In the genomic region with DNA sequence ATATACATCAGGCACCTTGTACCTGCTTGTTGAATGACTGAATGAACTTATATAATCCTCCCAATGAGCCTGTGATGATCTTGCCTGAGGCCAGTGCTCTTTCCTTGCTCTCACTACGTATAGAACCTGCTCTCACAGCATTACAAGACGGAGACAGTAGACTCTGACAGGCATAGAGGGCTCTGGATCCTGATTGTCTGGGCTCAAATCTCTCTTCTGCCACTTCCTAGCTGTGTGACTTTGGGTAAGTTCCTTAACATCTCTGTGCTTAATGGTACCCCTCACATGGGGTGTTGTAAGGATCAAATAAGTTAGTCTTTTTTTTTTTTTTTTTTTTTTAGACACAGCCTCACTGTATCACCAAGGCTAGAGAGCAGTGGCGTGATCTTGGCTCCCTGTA, we compare ENCODE assay signal across 32 cellular contexts.
"Had no signal": no experiment of that assay in that cellular context is flagged by ENCODE, and none has a peak within 500 bp of the region (broad histone marks: within the 10 kb centered on the region; RNA-seq: fewer than 3 reads in every experiment).

No MANE protein-coding gene starts in this region.

- DNase-seq: activated CD4-positive, alpha-beta memory T cell treated with anti-CD3 and anti-CD28 coated beads for 36 hours; activated CD4-positive, alpha-beta T cell treated with anti-CD3 and anti-CD28 coated beads for 36 hours; activated CD4-positive, alpha-beta T cell treated with anti-CD3 and anti-CD28 coated beads, Interleukin-2, amount 10 ng/mL, durations not matched to agents 24 days and 14 days; activated CD4-positive, CD25-positive, alpha-beta regulatory T cell; activated CD4-positive, CD25-positive, alpha-beta regulatory T cell treated with anti-CD3 and anti-CD28 coated beads, Interleukin-2, amount 50 U/mL, for 72 hours; activated CD8-positive, alpha-beta memory T cell treated with anti-CD3 and anti-CD28 coated beads, Interleukin-2, amount 10 ng/mL, durations not matched to agents 7 days and 5 days; activated CD8-positive, alpha-beta memory T cell treated with anti-CD3 and anti-CD28 coated beads, Interleukin-2, amount 50 U/mL, for 4 hours; activated CD8-positive, alpha-beta T cell treated with anti-CD3 and anti-CD28 coated beads, Interleukin-2, amount 10 ng/mL, durations not matched to agents 7 days and 5 days; activated effector memory CD4-positive, alpha-beta T cell treated with anti-CD3 and anti-CD28 coated beads, Interleukin-2, amount 50 U/mL, for 16 hours; activated naive CD4-positive, alpha-beta T cell treated with anti-CD3 and anti-CD28 coated beads for 36 hours; activated naive CD8-positive, alpha-beta T cell treated with anti-CD3 and anti-CD28 coated beads for 36 hours; activated naive CD8-positive, alpha-beta T cell treated with anti-CD3 and anti-CD28 coated beads, Interleukin-2, amount 50 U/mL, for 24 hours; activated T-cell treated with anti-CD3 and anti-CD28 coated beads, Interleukin-2, amount 50 U/mL, for 1 hour; activated T-cell treated with anti-CD3 and anti-CD28 coated beads, Interleukin-2, amount 50 U/mL, for 48 hours; adrenal gland; amygdala; aorta; body of pancreas; caudate nucleus; cerebellar nuclear complex; colonic mucosa; effector CD8-positive, alpha-beta T cell; endodermal cell; foreskin keratinocyte; gastrocnemius medialis; glutamatergic neuron; T-helper 1 cell; T-helper 2 cell had no signal

- H3K27me3 Mint-ChIP-seq: activated naive CD4-positive, alpha-beta T cell treated with anti-CD3 and anti-CD28 coated beads, Interleukin-2, amount 50 U/mL, for 24 hours had no signal

- H3K9me3 Mint-ChIP-seq: activated CD4-positive, alpha-beta memory T cell treated with anti-CD3 and anti-CD28 coated beads for 36 hours; activated CD4-positive, alpha-beta T cell treated with anti-CD3 and anti-CD28 coated beads, Interleukin-2, amount 10 ng/mL, durations not matched to agents 24 days and 14 days; activated naive CD4-positive, alpha-beta T cell treated with anti-CD3 and anti-CD28 coated beads for 36 hours; activated naive CD4-positive, alpha-beta T cell treated with anti-CD3 and anti-CD28 coated beads, Interleukin-2, amount 50 U/mL, for 24 hours; activated naive CD8-positive, alpha-beta T cell treated with anti-CD3 and anti-CD28 coated beads for 36 hours; activated naive CD8-positive, alpha-beta T cell treated with anti-CD3 and anti-CD28 coated beads, Interleukin-2, amount 50 U/mL, for 24 hours; activated T-helper 1 cell treated with anti-CD3 and anti-CD28 coated beads, Interleukin-12 subunit alpha, Interleukin-12 subunit beta, Interleukin-2, Interleukin-4 antibody, amounts not matched to agents 30 ng/mL and 10 ng/mL and 1 ng/mL, durations not matched to agents 14 hours and 24 hours and 36 hours; activated T-helper 2 cell treated with anti-CD3 and anti-CD28 coated beads, Interferon-gamma antibody, Interleukin-2, Interleukin-4, amounts not matched to agents 10 μg/mL and 5 μg/mL and 100 μg/mL, durations not matched to agents 14 hours and 24 hours and 36 hours; endodermal cell had no signal

- H3K9me3 ChIP-seq: adrenal gland, body of pancreas, colonic mucosa, gastrocnemius medialis had no signal

- H3K36me3 Mint-ChIP-seq: activated CD4-positive, alpha-beta memory T cell treated with anti-CD3 and anti-CD28 coated beads for 36 hours; activated CD8-positive, alpha-beta memory T cell treated with anti-CD3 and anti-CD28 coated beads, Interleukin-2, amount 10 ng/mL, durations not matched to agents 7 days and 5 days; activated naive CD4-positive, alpha-beta T cell treated with anti-CD3 and anti-CD28 coated beads, Interleukin-2, amount 50 U/mL, for 24 hours; activated naive CD8-positive, alpha-beta T cell treated with anti-CD3 and anti-CD28 coated beads for 36 hours had no signal

- H3K4me3 ChIP-seq: adrenal gland, body of pancreas, colonic mucosa, gastrocnemius medialis had no signal

- H3K4me1 ChIP-seq: foreskin keratinocyte had no signal

- H3K4me3 Mint-ChIP-seq: activated CD4-positive, alpha-beta memory T cell treated with anti-CD3 and anti-CD28 coated beads for 36 hours; activated CD4-positive, alpha-beta T cell treated with anti-CD3 and anti-CD28 coated beads for 36 hours; activated CD4-positive, alpha-beta T cell treated with anti-CD3 and anti-CD28 coated beads, Interleukin-2, amount 10 ng/mL, durations not matched to agents 24 days and 14 days; activated CD8-positive, alpha-beta memory T cell treated with anti-CD3 and anti-CD28 coated beads, Interleukin-2, amount 10 ng/mL, durations not matched to agents 7 days and 5 days; activated CD8-positive, alpha-beta T cell treated with anti-CD3 and anti-CD28 coated beads, Interleukin-2, amount 10 ng/mL, durations not matched to agents 7 days and 5 days; activated naive CD4-positive, alpha-beta T cell treated with anti-CD3 and anti-CD28 coated beads for 36 hours; activated naive CD4-positive, alpha-beta T cell treated with anti-CD3 and anti-CD28 coated beads, Interleukin-2, amount 50 U/mL, for 24 hours; activated naive CD8-positive, alpha-beta T cell treated with anti-CD3 and anti-CD28 coated beads for 36 hours; activated naive CD8-positive, alpha-beta T cell treated with anti-CD3 and anti-CD28 coated beads, Interleukin-2, amount 50 U/mL, for 24 hours; activated T-helper 1 cell treated with anti-CD3 and anti-CD28 coated beads, Interleukin-12 subunit alpha, Interleukin-12 subunit beta, Interleukin-2, Interleukin-4 antibody, amounts not matched to agents 30 ng/mL and 10 ng/mL and 1 ng/mL, durations not matched to agents 14 hours and 24 hours and 36 hours; endodermal cell had no signal

- H3K27ac ChIP-seq: adrenal gland, body of pancreas, colonic mucosa, foreskin keratinocyte, gastrocnemius medialis had no signal

- H3K27ac Mint-ChIP-seq: activated CD4-positive, alpha-beta memory T cell treated with anti-CD3 and anti-CD28 coated beads for 36 hours; activated CD4-positive, alpha-beta T cell treated with anti-CD3 and anti-CD28 coated beads for 36 hours; activated CD4-positive, alpha-beta T cell treated with anti-CD3 and anti-CD28 coated beads, Interleukin-2, amount 10 ng/mL, durations not matched to agents 24 days and 14 days; activated CD8-positive, alpha-beta memory T cell treated with anti-CD3 and anti-CD28 coated beads, Interleukin-2, amount 10 ng/mL, durations not matched to agents 7 days and 5 days; activated CD8-positive, alpha-beta T cell treated with anti-CD3 and anti-CD28 coated beads, Interleukin-2, amount 10 ng/mL, durations not matched to agents 7 days and 5 days; activated naive CD4-positive, alpha-beta T cell treated with anti-CD3 and anti-CD28 coated beads for 36 hours; activated naive CD4-positive, alpha-beta T cell treated with anti-CD3 and anti-CD28 coated beads, Interleukin-2, amount 50 U/mL, for 24 hours; activated naive CD8-positive, alpha-beta T cell treated with anti-CD3 and anti-CD28 coated beads for 36 hours; activated naive CD8-positive, alpha-beta T cell treated with anti-CD3 and anti-CD28 coated beads, Interleukin-2, amount 50 U/mL, for 24 hours; activated T-helper 1 cell treated with anti-CD3 and anti-CD28 coated beads, Interleukin-12 subunit alpha, Interleukin-12 subunit beta, Interleukin-2, Interleukin-4 antibody, amounts not matched to agents 30 ng/mL and 10 ng/mL and 1 ng/mL, durations not matched to agents 14 hours and 24 hours and 36 hours; activated T-helper 2 cell treated with anti-CD3 and anti-CD28 coated beads, Interferon-gamma antibody, Interleukin-2, Interleukin-4, amounts not matched to agents 10 μg/mL and 5 μg/mL and 100 μg/mL, durations not matched to agents 14 hours and 24 hours and 36 hours; endodermal cell had no signal

- ATAC-seq: activated CD4-positive, alpha-beta T cell treated with anti-CD3 and anti-CD28 coated beads for 36 hours; activated CD8-positive, alpha-beta memory T cell treated with anti-CD3 and anti-CD28 coated beads, Interleukin-2, amount 10 ng/mL, durations not matched to agents 7 days and 5 days; activated CD8-positive, alpha-beta T cell treated with anti-CD3 and anti-CD28 coated beads, Interleukin-2, amount 10 ng/mL, durations not matched to agents 7 days and 5 days; activated naive CD8-positive, alpha-beta T cell treated with anti-CD3 and anti-CD28 coated beads, Interleukin-2, amount 50 U/mL, for 24 hours; body of pancreas; esophagus mucosa; foreskin keratinocyte; gastrocnemius medialis had no signal

- H3K36me3 ChIP-seq: adrenal gland, colonic mucosa, gastrocnemius medialis had no signal
